ENCODE assay signal across 10 cellular contexts in the genomic region with DNA sequence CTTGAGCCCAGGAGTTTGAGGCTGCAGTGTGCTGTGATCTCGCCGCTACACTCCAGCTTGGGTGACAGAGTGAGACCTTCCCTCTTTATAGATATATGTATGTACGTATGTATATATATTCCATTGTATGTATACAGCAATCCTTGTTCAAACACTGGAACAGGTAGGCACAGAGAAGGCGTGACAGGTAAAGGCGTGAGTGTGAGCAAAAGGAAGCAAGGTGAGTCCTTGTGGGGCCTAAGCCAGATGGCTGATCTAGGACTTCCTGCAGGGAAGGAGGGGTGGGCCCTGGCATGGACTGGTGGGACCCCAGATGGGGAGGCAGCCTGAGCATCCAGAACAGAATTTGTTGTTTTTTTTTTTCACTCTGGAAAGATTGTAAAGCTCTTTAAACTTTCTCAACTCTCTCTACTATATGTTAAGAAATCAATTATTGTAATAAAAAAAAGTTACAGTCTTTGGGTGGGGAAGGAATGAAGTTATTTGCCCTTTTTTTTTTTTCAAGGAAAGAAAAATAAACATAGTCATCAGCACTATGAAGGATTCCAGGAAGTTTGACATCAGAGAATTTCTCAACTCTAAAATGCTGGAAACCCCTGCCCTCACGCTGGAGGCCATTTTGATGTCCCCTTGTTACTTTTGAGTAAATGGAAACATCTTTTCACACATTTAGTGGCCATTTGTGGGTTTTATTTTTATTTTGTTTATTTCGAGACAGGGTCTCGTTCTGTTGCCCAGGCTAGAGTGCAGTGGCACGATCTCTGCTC. TPM values are rescaled to one million over a fixed set of nuclear protein-coding genes. Genes with fewer than 3 reads are reported as not detected.
DNase-seq lines count a peak whose midpoint lies in the region; ATAC-seq and TF ChIP-seq lines count a peak whose summit lies in the region.
"Had no signal": no experiment of that assay in that cellular context is flagged by ENCODE, and none has a peak within 500 bp of the region (broad histone marks: within the 10 kb centered on the region; RNA-seq: fewer than 3 reads in every experiment).

No MANE protein-coding gene starts in this region.

- H3K27ac Mint-ChIP-seq in stimulated activated naive CD8-positive, alpha-beta T cell treated with anti-CD3 and anti-CD28 coated beads, Interleukin-15, Interleukin-2, amounts not matched to agents 100 ng/mL and 50 ng/mL, for 24 hours, result peak overlapping the region; percentile 16
- H3K27ac Mint-ChIP-seq in brain, result peak overlapping the region; percentile 28 to 86 (median 51)

- H3K27me3 ChIP-seq in lower lobe of right lung (ENCODE audit: low read depth) (no peaks in the 10 kb centered on the region), vagina (no peaks in the 10 kb centered on the region), SJCRH30 (no peaks in the 10 kb centered on the region)
- H3K27me3 ChIP-seq: cardiac muscle cell had no signal

- H3K36me3 Mint-ChIP-seq in stimulated activated naive CD8-positive, alpha-beta T cell treated with anti-CD3 and anti-CD28 coated beads, Interleukin-15, Interleukin-2, amounts not matched to agents 100 ng/mL and 50 ng/mL, for 24 hours (ENCODE audit: low read depth), result no peaks in the 10 kb centered on the region
- no peaks in the 10 kb centered on the region for H3K36me3 Mint-ChIP-seq in brain

- no peaks in the 10 kb centered on the region for H3K9me3 Mint-ChIP-seq in stimulated activated naive CD8-positive, alpha-beta T cell treated with anti-CD3 and anti-CD28 coated beads, Interleukin-15, Interleukin-2, amounts not matched to agents 100 ng/mL and 50 ng/mL, for 24 hours
- no peaks in the 10 kb centered on the region for H3K9me3 Mint-ChIP-seq in brain

- H3K4me1 ChIP-seq in lower lobe of right lung, result peaks cover 68% of the 10 kb centered on the region
- H3K4me1 ChIP-seq in vagina, result peaks cover 55% of the 10 kb centered on the region
- H3K4me1 ChIP-seq in SJCRH30, result peaks cover 22% of the 10 kb centered on the region

- TF ChIP-seq POLR2A in vagina (IDR thresholded peaks at IDR 0.05), result no peak

- H3K4me3 Mint-ChIP-seq in stimulated activated naive CD8-positive, alpha-beta T cell treated with anti-CD3 and anti-CD28 coated beads, Interleukin-15, Interleukin-2, amounts not matched to agents 100 ng/mL and 50 ng/mL, for 24 hours, result no peak overlapping the region
- H3K4me3 Mint-ChIP-seq in brain, result no peak overlapping the region

- H3K9me3 ChIP-seq in lower lobe of right lung, result no peaks in the 10 kb centered on the region
- H3K9me3 ChIP-seq in vagina, result no peaks in the 10 kb centered on the region
- no peaks in the 10 kb centered on the region for H3K9me3 ChIP-seq in SJCRH30 (replicated peaks)

- H3K36me3 ChIP-seq in lower lobe of right lung (no peaks in the 10 kb centered on the region), vagina (no peaks in the 10 kb centered on the region), SJCRH30 (no peaks in the 10 kb centered on the region)
- H3K36me3 ChIP-seq: cardiac muscle cell had no signal

- DNase-seq in stimulated activated naive CD8-positive, alpha-beta T cell treated with anti-CD3 and anti-CD28 coated beads, Interleukin-15, Interleukin-2, amounts not matched to agents 100 U/mL and 50 U/mL, for 24 hours, result no peak
- DNase-seq in lower lobe of right lung (no peak), vagina (ENCODE audit: extremely low spot score in 2 of 2) (no peak), SJCRH30 (no peak)
- DNase-seq in stimulated activated CD4-positive, alpha-beta T cell treated with anti-CD3 and anti-CD28 coated beads, Interleukin-4, amount 100 ng/mL, for 1 hour, result no peak
- DNase-seq: NCI-H146 had no signal

- no peaks in the 10 kb centered on the region for H3K27me3 Mint-ChIP-seq in stimulated activated naive CD8-positive, alpha-beta T cell treated with anti-CD3 and anti-CD28 coated beads, Interleukin-15, Interleukin-2, amounts not matched to agents 100 ng/mL and 50 ng/mL, for 24 hours
- no peaks in the 10 kb centered on the region for H3K27me3 Mint-ChIP-seq in brain

- peaks cover 44% of the 10 kb centered on the region for H3K4me1 Mint-ChIP-seq in stimulated activated naive CD8-positive, alpha-beta T cell treated with anti-CD3 and anti-CD28 coated beads, Interleukin-15, Interleukin-2, amounts not matched to agents 100 ng/mL and 50 ng/mL, for 24 hours (ENCODE audit: low read depth)
- peaks cover 51% of the 10 kb centered on the region for H3K4me1 Mint-ChIP-seq in brain

- TF ChIP-seq CTCF in brain (conservative IDR thresholded peaks at IDR 0.05) (no peak), lower lobe of right lung (IDR thresholded peaks at IDR 0.05) (no peak), vagina (IDR thresholded peaks at IDR 0.05) (no peak)

- ATAC-seq in stimulated activated naive CD8-positive, alpha-beta T cell treated with anti-CD3 and anti-CD28 coated beads, Interleukin-15, Interleukin-2, amounts not matched to agents 100 U/mL and 50 U/mL, for 24 hours, result no peak
- no peak for ATAC-seq in lower lobe of right lung
- ATAC-seq in GM18868 (IDR thresholded peaks at IDR 0.05; ENCODE audit: unreplicated experiment), result no peak

- peak overlapping the region; percentile 87 for H3K27ac ChIP-seq in lower lobe of right lung
- H3K27ac ChIP-seq in vagina, result peak overlapping the region; percentile 91
- no peak overlapping the region for H3K27ac ChIP-seq in SJCRH30
- H3K27ac ChIP-seq: cardiac muscle cell had no signal

- intact Hi-C loops in lower lobe of right lung (cut with DNase I) (no loop called here), vagina (cut with DNase I) (no loop called here)

- H3K4me3 ChIP-seq in lower lobe of right lung (no peak overlapping the region), vagina (no peak overlapping the region), SJCRH30 (no peak overlapping the region)
- H3K4me3 ChIP-seq: cardiac muscle cell had no signal

RNA-seq across cellular contexts. Expression of a gene that starts 38.9 kb away (rescaled TPM):
- 298 TPM for polyA plus RNA-seq in brain (ENCODE audit: insufficient read depth, low read depth, low replicate concordance)
- total RNA-seq in lower lobe of right lung, result 88.6 TPM
- total RNA-seq in vagina, result 56.2 TPM
- total RNA-seq in SJCRH30 (2014; rRNA removed; shearing (Covaris generic)), result 3.6 and 5.2 TPM in 2 replicates
